Comparison of ENCODE assay signal across 9 cellular contexts in genomic region chr11:64152841-64153691, GRCh38. TPM values are rescaled to one million over a fixed set of nuclear protein-coding genes. Genes with fewer than 3 reads are reported as not detected.
DNase-seq lines count a peak whose midpoint lies in the region; ATAC-seq and TF ChIP-seq lines count a peak whose summit lies in the region.
"Had no signal": no experiment of that assay in that cellular context is flagged by ENCODE, and none has a peak within 500 bp of the region (broad histone marks: within the 10 kb centered on the region; RNA-seq: fewer than 3 reads in every experiment).

No MANE protein-coding gene starts in this region.

- H3K9me3 Mint-ChIP-seq in CD14-positive monocyte = peaks cover 0 to under 1% (median 0%) of the 10 kb centered on the region in 7 donors
- H3K9me3 Mint-ChIP-seq: IgD-negative memory B cell had no signal

- H3K4me3 ChIP-seq in cardiac fibroblast (replicated peaks in 1 of 2; ENCODE audit: low read depth in 2 of 2, low read length in 2 of 2) (no peak overlapping the region), left lung (no peak overlapping the region)

- peaks cover 0 to 4% of the 10 kb centered on the region in 2 donors for H3K36me3 ChIP-seq in left lung

- H3K4me3 Mint-ChIP-seq in CD14-positive monocyte = peak overlapping the region in 1 of 2 donors; percentile 30
- H3K4me3 Mint-ChIP-seq: IgD-negative memory B cell had no signal

- H3K4me1 Mint-ChIP-seq in CD14-positive monocyte = peaks cover 8% of the 10 kb centered on the region

- H3K4me1 ChIP-seq in left lung = peaks cover 0 to 5% of the 10 kb centered on the region in 2 donors

- ATAC-seq in GM21381 (IDR thresholded peaks at IDR 0.05; ENCODE audit: unreplicated experiment) (peak; percentile 72), left lung (peak; percentile 95), GM18873 (IDR thresholded peaks at IDR 0.05; ENCODE audit: low FRiP score, unreplicated experiment) (no peak)

- H3K9me3 ChIP-seq in left lung = no peaks in the 10 kb centered on the region

- no peak overlapping the region for H3K27ac Mint-ChIP-seq in CD14-positive monocyte
- H3K27ac Mint-ChIP-seq: IgD-negative memory B cell had no signal

- peaks cover 1 to 14% (median 6%) of the 10 kb centered on the region in 3 donors for H3K27me3 Mint-ChIP-seq in CD14-positive monocyte (ENCODE audit: low read depth in 3 of 3)

- DNase-seq in CD14-positive monocyte (ENCODE audit: low spot score) (peak; percentile 58), NCI-H1105 treated with DMSO at 0.1 percent for 48 hours (lab: John Stamatoyannopoulos, UW) (peak; percentile 13), cardiac fibroblast (ENCODE audit: low read depth in 2 of 2) (peak; percentile 49 to 51), left lung (peak; percentile 69 to 96)
- peak; percentile 51 to 58 (median 54) for DNase-seq in activated CD4-positive, CD25-positive, alpha-beta regulatory T cell (lab: John Stamatoyannopoulos, UW)
- DNase-seq in stimulated activated CD4-positive, alpha-beta T cell treated with anti-CD3 and anti-CD28 coated beads, TNF-alpha, amount 100 ng/mL, for 24 hours (ENCODE audit: low read depth in 3 of 3) = peak; percentile 37 to 66 (median 61)

- intact Hi-C loops in CD14-positive monocyte (cut with micrococcal nuclease) (no loop called here), left lung (cut with DNase I) (loop anchor here in 1 of 2 donors (10.0 kb wide), 1 partner anchor 318 kb away; the partner anchor contains the start of gene MARK2)

- no peak overlapping the region for H3K27ac ChIP-seq in left lung

- H3K27me3 ChIP-seq in left lung = no peaks in the 10 kb centered on the region

- TF ChIP-seq CTCF in CD14-positive monocyte (IDR thresholded peaks at IDR 0.05) (peak; percentile 100), cardiac fibroblast (IDR thresholded peaks at IDR 0.05; ENCODE audit: low read depth, low read length) (peak; percentile 84), left lung (IDR thresholded peaks at IDR 0.05) (peak; percentile 100)

- no peaks in the 10 kb centered on the region for H3K36me3 Mint-ChIP-seq in CD14-positive monocyte
- H3K36me3 Mint-ChIP-seq: IgD-negative memory B cell had no signal

RNA-seq across cellular contexts. Expression of gene MACROD1, which starts 12.8 kb away (rescaled TPM):
- polyA plus RNA-seq in CD14-positive monocyte = 1 to 10 TPM; 2.2 to 2.4 TPM
- total RNA-seq in left lung = 10 to 100 TPM; 13.5 to 19.8 TPM

RNA-seq across cellular contexts. Expression of gene STIP1, which starts 32.9 kb away (rescaled TPM):
- polyA plus RNA-seq in CD14-positive monocyte = 10 to 100 TPM; 44.5 to 51.1 TPM
- 100 to 1,000 TPM; 124 to 149 TPM for total RNA-seq in left lung

RNA-seq across cellular contexts. Expression of gene FERMT3, which starts 53.5 kb away (rescaled TPM):
- polyA plus RNA-seq in CD14-positive monocyte = 100 to 1,000 TPM; 289 to 310 TPM
- total RNA-seq in left lung = 100 to 1,000 TPM in 1 of 2 donors, 10 to 100 TPM in 1; 42.2 to 100 TPM

Comparison
In these comparisons a context has a peak if more than half of its experiments do, and no peak if none do; other contexts are left out.
1. DNase-seq: peak in every context shown above with its lines; median percentile 82 in left lung; 61 in stimulated activated CD4-positive, alpha-beta T cell treated with anti-CD3 and anti-CD28 coated beads, TNF-alpha, amount 100 ng/mL, for 24 hours; 58 in CD14-positive monocyte; 54 in activated CD4-positive, CD25-positive, alpha-beta regulatory T cell; 50 in cardiac fibroblast; 13 in NCI-H1105 treated with DMSO at 0.1 percent for 48 hours.